ENCODE assay signal across 8 cellular contexts in the genomic region with DNA sequence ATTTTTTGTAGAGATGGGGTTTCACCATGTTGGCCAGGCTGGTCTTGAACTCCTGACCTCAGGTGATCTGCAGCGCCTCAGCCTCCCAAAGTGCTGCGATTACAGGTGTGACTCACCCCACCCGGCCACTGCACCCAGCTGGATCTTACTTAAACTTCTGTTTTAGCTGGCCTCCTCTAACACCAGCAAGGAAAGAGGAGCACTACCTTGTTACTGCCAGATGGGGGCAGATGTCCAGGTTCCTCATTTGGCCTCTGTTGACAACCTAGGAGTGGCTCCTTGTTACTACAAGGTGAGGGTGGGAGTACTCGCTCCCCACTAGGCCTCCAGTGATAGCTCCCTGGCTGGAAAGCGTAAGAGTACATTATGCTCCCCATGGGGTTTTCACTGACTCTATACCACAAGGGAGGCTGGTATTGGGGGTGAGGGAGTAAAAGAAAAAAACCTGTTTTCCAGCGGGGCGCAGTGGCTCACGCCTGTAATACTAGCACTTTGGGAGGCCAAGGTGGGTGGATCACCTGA. TPM values are rescaled to one million over a fixed set of nuclear protein-coding genes. Genes with fewer than 3 reads are reported as not detected.
DNase-seq lines count a peak whose midpoint lies in the region; ATAC-seq, FAIRE-seq and TF ChIP-seq lines count a peak whose summit lies in the region.

No MANE protein-coding gene starts in this region.

- H3K27ac Mint-ChIP-seq in astrocyte (ENCODE audit: unreplicated experiment): no peak overlapping the region

- H2AFZ ChIP-seq in SK-N-SH (ENCODE audit: low read depth) (no peak overlapping the region; the same call in 1 of the 2 replicates), astrocyte (ENCODE audit: low read depth, low read length) (no peak overlapping the region)

- no peaks in the 10 kb centered on the region for H3K36me3 ChIP-seq in SK-N-SH (replicated peaks in 1 of 2; ENCODE audit: control insufficient read depth in 1 of 2, insufficient read depth in 2 of 2, low read length in 1 of 2)
- H3K36me3 ChIP-seq in astrocyte (ENCODE audit: insufficient read depth, low read length): no peaks in the 10 kb centered on the region

- no peaks in the 10 kb centered on the region for H3K36me3 Mint-ChIP-seq in astrocyte (ENCODE audit: low read depth, unreplicated experiment)

- no peaks in the 10 kb centered on the region for H3K9me2 ChIP-seq in SK-N-SH

- H3K4me1 ChIP-seq in SK-N-SH (ENCODE audit: control insufficient read depth in 1 of 2, insufficient read depth in 2 of 2, low read depth in 1 of 2, low read length in 1 of 2): no peaks in the 10 kb centered on the region
- H3K4me1 ChIP-seq in astrocyte (ENCODE audit: insufficient read depth, low read length): no peaks in the 10 kb centered on the region

- 66% methylated on average over 8 of the region's 8 CpGs for WGBS in SK-N-SH (ENCODE audit: low lambda C conversion rate)

- CTCF ChIA-PET in SK-N-SH (lab: Yijun Ruan, JAX): interaction anchor here (0.6 to 5.0 kb wide), 27 partner anchors 8 to 381 kb away, joined by 3 to 49 read pairs (median 4); a partner anchor contains a TSS

- no peaks in the 10 kb centered on the region for H4K20me1 ChIP-seq in SK-N-SH (ENCODE audit: insufficient read depth)
- no peaks in the 10 kb centered on the region for H4K20me1 ChIP-seq in astrocyte (ENCODE audit: insufficient read depth, low read length)

- peaks cover 2% of the 10 kb centered on the region for H3K4me1 Mint-ChIP-seq in astrocyte (ENCODE audit: low read depth, unreplicated experiment)

- no peaks in the 10 kb centered on the region for H3K9me3 Mint-ChIP-seq in astrocyte (ENCODE audit: unreplicated experiment)

- H3K27ac ChIP-seq in SK-N-SH (ENCODE audit: low read depth in 2 of 2, low read length in 1 of 2): no peak overlapping the region
- no peak overlapping the region for H3K27ac ChIP-seq in astrocyte (ENCODE audit: low read depth, low read length)

- H3K4me3 ChIP-seq in SK-N-SH (ENCODE audit: low read depth in 2 of 2, low read length in 1 of 2) (no peak overlapping the region), astrocyte (ENCODE audit: insufficient read depth, low read depth, low read length) (no peak overlapping the region)

- FAIRE-seq in astrocyte (lab: Jason Lieb, UNC): no peak

- peak; percentile 64 for DNase-seq in G401 (ENCODE audit: low spot score)
- DNase-seq in KG1 (lab: John Stamatoyannopoulos, UW): peak; percentile 27
- DNase-seq in SK-N-SH: peak; percentile 65
- peak; percentile 34 for DNase-seq in astrocyte (ENCODE audit: low read depth)
- DNase-seq in inferior parietal cortex (ENCODE audit: extremely low spot score): peak; percentile 17
- DNase-seq in stimulated activated CD8-positive, alpha-beta memory T cell treated with anti-CD3 and anti-CD28 coated beads, Interleukin-7, amount 100 ng/mL, for 48 hours (ENCODE audit: extremely low read depth in 1 of 2, low read depth in 1 of 2): peak; percentile 39 to 63
- no peak for DNase-seq in HuH-7.5 (ENCODE audit: low spot score)

- TF ChIP-seq RAD21 in SK-N-SH (IDR thresholded peaks at IDR 0.05; ENCODE audit: low read length): peak; percentile 70

- no peaks in the 10 kb centered on the region for H3K9me3 ChIP-seq in SK-N-SH
- no peaks in the 10 kb centered on the region for H3K9me3 ChIP-seq in astrocyte (ENCODE audit: insufficient read depth, low read depth, low read length)

- no peak overlapping the region for H3K9ac ChIP-seq in SK-N-SH
- H3K9ac ChIP-seq in astrocyte (ENCODE audit: low read length): no peak overlapping the region

- in situ Hi-C loops in G401 (cut with HindIII; ENCODE audit: low sequenced_read_pairs): no loop called here

- peak; percentile 69 for TF ChIP-seq CTCF in SK-N-SH (IDR thresholded peaks at IDR 0.05)
- peak; percentile 58 for TF ChIP-seq CTCF in astrocyte (IDR thresholded peaks at IDR 0.05; ENCODE audit: insufficient read depth, low read depth, low read length)

- TF ChIP-seq EP300 in SK-N-SH (IDR thresholded peaks at IDR 0.05; ENCODE audit: borderline replicate concordance in 1 of 2, low read depth in 1 of 2, low read length in 1 of 2): no peak

- H3K4me3 Mint-ChIP-seq in astrocyte (ENCODE audit: unreplicated experiment): no peak overlapping the region

- no peak overlapping the region for H3K4me2 ChIP-seq in SK-N-SH
- no peak overlapping the region for H3K4me2 ChIP-seq in astrocyte (ENCODE audit: low read length)

- no peaks in the 10 kb centered on the region for H3K27me3 ChIP-seq in SK-N-SH (ENCODE audit: insufficient read depth)
- H3K27me3 ChIP-seq in astrocyte (ENCODE audit: insufficient read depth, low read length): no peaks in the 10 kb centered on the region

- POLR2A ChIA-PET in SK-N-SH (lab: Yijun Ruan, JAX): interaction anchor here (1.2 kb wide), 1 partner anchor 13 kb away, joined by 5 read pairs; a partner anchor contains a TSS

- peak; percentile 89 for ATAC-seq in GM21529 (IDR thresholded peaks at IDR 0.05; ENCODE audit: unreplicated experiment)

- H3K79me2 ChIP-seq in SK-N-SH (ENCODE audit: insufficient read depth): no peaks in the 10 kb centered on the region
- H3K79me2 ChIP-seq in astrocyte (ENCODE audit: insufficient read depth, low read length): no peaks in the 10 kb centered on the region

- peaks cover 11% of the 10 kb centered on the region for H3F3A ChIP-seq in SK-N-SH (replicated peaks; ENCODE audit: insufficient read depth)

- H3K27me3 Mint-ChIP-seq in astrocyte (ENCODE audit: low read depth, unreplicated experiment): no peaks in the 10 kb centered on the region

TF ChIP-seq in SK-N-SH, 30 proteins besides CTCF, POLR2A, EP300 and RAD21:
- TF ChIP-seq SMC3 (IDR thresholded peaks at IDR 0.05; ENCODE audit: low read depth, low read length): peak; percentile 62
- peak; percentile 19; the same call in 1 of the 2 replicates for TF ChIP-seq FOSL2 (IDR thresholded peaks at IDR 0.05; ENCODE audit: borderline replicate concordance, low read depth)
- TF ChIP-seq TCF12 (IDR thresholded peaks at IDR 0.05): no peak
- TF ChIP-seq, protein P1, sequence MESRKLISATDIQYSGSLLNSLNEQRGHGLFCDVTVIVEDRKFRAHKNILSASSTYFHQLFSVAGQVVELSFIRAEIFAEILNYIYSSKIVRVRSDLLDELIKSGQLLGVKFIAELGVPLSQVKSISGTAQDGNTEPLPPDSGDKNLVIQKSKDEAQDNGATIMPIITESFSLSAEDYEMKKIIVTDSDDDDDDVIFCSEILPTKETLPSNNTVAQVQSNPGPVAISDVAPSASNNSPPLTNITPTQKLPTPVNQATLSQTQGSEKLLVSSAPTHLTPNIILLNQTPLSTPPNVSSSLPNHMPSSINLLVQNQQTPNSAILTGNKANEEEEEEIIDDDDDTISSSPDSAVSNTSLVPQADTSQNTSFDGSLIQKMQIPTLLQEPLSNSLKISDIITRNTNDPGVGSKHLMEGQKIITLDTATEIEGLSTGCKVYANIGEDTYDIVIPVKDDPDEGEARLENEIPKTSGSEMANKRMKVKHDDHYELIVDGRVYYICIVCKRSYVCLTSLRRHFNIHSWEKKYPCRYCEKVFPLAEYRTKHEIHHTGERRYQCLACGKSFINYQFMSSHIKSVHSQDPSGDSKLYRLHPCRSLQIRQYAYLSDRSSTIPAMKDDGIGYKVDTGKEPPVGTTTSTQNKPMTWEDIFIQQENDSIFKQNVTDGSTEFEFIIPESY (IDR thresholded peaks at IDR 0.05; ENCODE audit: borderline replicate concordance, low read depth): no peak
- TF ChIP-seq, protein P2, sequence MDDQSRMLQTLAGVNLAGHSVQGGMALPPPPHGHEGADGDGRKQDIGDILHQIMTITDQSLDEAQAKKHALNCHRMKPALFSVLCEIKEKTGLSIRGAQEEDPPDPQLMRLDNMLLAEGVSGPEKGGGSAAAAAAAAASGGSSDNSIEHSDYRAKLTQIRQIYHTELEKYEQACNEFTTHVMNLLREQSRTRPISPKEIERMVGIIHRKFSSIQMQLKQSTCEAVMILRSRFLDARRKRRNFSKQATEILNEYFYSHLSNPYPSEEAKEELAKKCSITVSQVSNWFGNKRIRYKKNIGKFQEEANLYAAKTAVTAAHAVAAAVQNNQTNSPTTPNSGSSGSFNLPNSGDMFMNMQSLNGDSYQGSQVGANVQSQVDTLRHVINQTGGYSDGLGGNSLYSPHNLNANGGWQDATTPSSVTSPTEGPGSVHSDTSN (IDR thresholded peaks at IDR 0.05): no peak
- no peak for TF ChIP-seq JUND (IDR thresholded peaks at IDR 0.05)
- no peak for TF ChIP-seq CHD2 (IDR thresholded peaks at IDR 0.05; ENCODE audit: low read length, partially characterized antibody)
- TF ChIP-seq ELF1 (IDR thresholded peaks at IDR 0.05): no peak

RNA-seq across cellular contexts. Expression of a gene that starts 13.1 kb away (rescaled TPM):
- 40.2 and 48.0 TPM in 2 replicates for total RNA-seq in G401 (2014; rRNA removed; shearing (Covaris generic))
- polyA plus RNA-seq in SK-N-SH (2012; rRNA removed): 32.2 and 45.2 TPM in 2 replicates
- polyA plus RNA-seq in SK-N-SH (2012; cell fraction: cytosol; rRNA removed): 39.8 and 44.0 TPM in 2 replicates
- polyA plus RNA-seq in SK-N-SH (2012; cell fraction: nucleus; rRNA removed): 21.8 and 24.4 TPM in 2 replicates
- 53.1 and 53.4 TPM in 2 replicates for total RNA-seq in astrocyte

RNA-seq across cellular contexts. Expression of a gene that starts 27.2 kb away (rescaled TPM):
- 31.1 and 61.2 TPM in 2 replicates for total RNA-seq in G401 (2014; rRNA removed; shearing (Covaris generic))
- 14.0 and 15.4 TPM in 2 replicates for polyA plus RNA-seq in SK-N-SH (2012; rRNA removed)
- polyA plus RNA-seq in SK-N-SH (2012; cell fraction: cytosol; rRNA removed): 15.7 and 24.6 TPM in 2 replicates
- polyA plus RNA-seq in SK-N-SH (2012; cell fraction: nucleus; rRNA removed): 24.4 and 43.8 TPM in 2 replicates
- 61.5 and 63.0 TPM in 2 replicates for total RNA-seq in astrocyte
